Comparison of ENCODE assay signal across 1 cellular context in the genomic region with DNA sequence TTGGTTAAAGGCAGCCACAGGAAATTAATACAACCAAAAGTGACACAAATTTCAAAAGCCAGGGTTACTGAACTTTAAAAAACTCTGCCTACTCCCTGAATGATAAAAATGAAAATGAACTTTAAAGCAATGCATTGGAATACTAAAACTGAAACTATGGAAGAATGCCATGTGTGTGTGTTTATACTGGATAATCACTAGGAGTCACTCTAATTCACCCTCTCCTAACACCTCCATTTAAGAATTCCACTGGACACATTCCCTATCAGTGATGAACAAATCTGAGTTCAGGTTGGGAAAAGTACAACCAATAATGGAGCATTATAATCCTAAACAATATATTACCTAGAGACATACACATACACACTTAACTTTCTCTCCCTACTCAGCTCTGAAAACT.
TF ChIP-seq lines count a peak whose summit lies in the region.

No MANE protein-coding gene starts in this region.

TF ChIP-seq in GM12878, 131 proteins besides CTCF, POLR2A, EP300 and RAD21:
- TF ChIP-seq SMARCA5 (IDR thresholded peaks at IDR 0.05) (no peak), GABPA (IDR thresholded peaks at IDR 0.05; ENCODE audit: low read depth) (no peak), STAT3 (IDR thresholded peaks at IDR 0.05; ENCODE audit: low read depth, low read length) (no peak)
